ENCODE assay signal across 9 cellular contexts in the genomic region with DNA sequence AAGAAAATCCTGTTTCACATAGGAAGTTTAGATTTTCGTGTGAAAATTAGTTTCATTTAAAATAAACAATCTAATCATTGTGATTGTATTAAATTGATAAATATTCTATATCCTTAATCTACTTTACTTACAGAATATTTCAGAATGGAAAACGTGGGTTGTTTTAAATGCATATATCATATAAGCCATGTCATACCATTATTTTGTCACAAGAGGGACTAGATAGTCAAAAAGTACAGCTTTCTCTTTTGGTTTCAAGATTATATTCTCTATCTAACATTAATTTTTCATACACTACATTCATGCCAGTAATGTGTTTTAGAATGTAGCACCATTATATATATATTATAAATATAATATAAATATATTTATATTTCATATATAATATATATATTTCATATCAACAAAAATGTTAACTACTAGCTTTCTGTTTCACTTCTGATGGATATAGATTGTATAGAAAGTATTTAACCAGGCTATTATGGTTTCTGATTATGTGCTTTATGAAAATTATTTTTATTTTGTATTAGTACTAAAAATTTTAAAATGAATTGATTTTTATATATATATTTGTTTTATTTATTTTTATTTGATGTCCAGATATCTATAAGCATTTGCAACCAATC. TPM values are rescaled to one million over a fixed set of nuclear protein-coding genes. Genes with fewer than 3 reads are reported as not detected.
DNase-seq lines count a peak whose midpoint lies in the region; ATAC-seq, FAIRE-seq and TF ChIP-seq lines count a peak whose summit lies in the region.
"Had no signal": no experiment of that assay in that cellular context is flagged by ENCODE, and none has a peak within 500 bp of the region (broad histone marks: within the 10 kb centered on the region; RNA-seq: fewer than 3 reads in every experiment).

No MANE protein-coding gene starts in this region.

- no peaks in the 10 kb centered on the region for H3K36me3 Mint-ChIP-seq in activated CD4-positive, alpha-beta T cell treated with anti-CD3 and anti-CD28 coated beads for 36 hours (ENCODE audit: low read depth)

- H3F3A ChIP-seq in Loucy (ENCODE audit: low read depth), result no peaks in the 10 kb centered on the region

- no peaks in the 10 kb centered on the region for H3K36me3 ChIP-seq in Loucy (ENCODE audit: insufficient read depth, low read length)
- H3K36me3 ChIP-seq in esophagus muscularis mucosa, result no peaks in the 10 kb centered on the region

- no peaks in the 10 kb centered on the region for H3K9me3 Mint-ChIP-seq in activated CD4-positive, alpha-beta T cell treated with anti-CD3 and anti-CD28 coated beads for 36 hours (ENCODE audit: low read depth)

- no peaks in the 10 kb centered on the region for H3K27me3 ChIP-seq in Loucy (ENCODE audit: insufficient read depth, low read length, poor library complexity, severe bottlenecking)
- no peaks in the 10 kb centered on the region for H3K27me3 ChIP-seq in esophagus muscularis mucosa

- no peak overlapping the region for H3K27ac Mint-ChIP-seq in activated CD4-positive, alpha-beta T cell treated with anti-CD3 and anti-CD28 coated beads for 36 hours

- H3K4me3 ChIP-seq in AG09309 (ENCODE audit: control insufficient read depth, low read depth, low read length) (no peak overlapping the region), Loucy (ENCODE audit: low read length, poor library complexity, severe bottlenecking) (no peak overlapping the region), esophagus muscularis mucosa (no peak overlapping the region)

- no peaks in the 10 kb centered on the region for H3K79me2 ChIP-seq in Loucy (ENCODE audit: insufficient read depth, low read length)

- TF ChIP-seq CTCF in AG09309 (IDR thresholded peaks at IDR 0.05; ENCODE audit: control insufficient read depth, insufficient read depth, low read depth, low read length, missing control alignments) (peak; percentile 33), Loucy (conservative IDR thresholded peaks at IDR 0.05; ENCODE audit: low read length) (peak; percentile 34), esophagus muscularis mucosa (IDR thresholded peaks at IDR 0.05) (peak; percentile 34 to 63 (median 44))

- intact Hi-C loops in esophagus muscularis mucosa (cut with DNase I), result no loop called here
- intact Hi-C loops in activated CD4-positive, alpha-beta T cell treated with anti-CD3 and anti-CD28 coated beads for 36 hours (cut with DNase I, micrococcal nuclease), result loop anchor here (5.0 to 10.0 kb wide), 3 partner anchors 90 to 1200 kb away; a partner anchor contains a TSS

- H3K9ac ChIP-seq in Loucy (ENCODE audit: low read depth, low read length, poor library complexity, severe bottlenecking), result no peak overlapping the region

- CTCF ChIA-PET in activated CD4-positive, alpha-beta T cell treated with anti-CD3 and anti-CD28 coated beads for 36 hours (lab: Charles Lee), result interaction anchor here (1.0 to 2.9 kb wide), 2 partner anchors 9 to 31 kb away, joined by 3 to 12 read pairs; no protein-coding TSS in a partner anchor

- no peak for TF ChIP-seq POLR2A in esophagus muscularis mucosa (IDR thresholded peaks at IDR 0.05; ENCODE audit: low read depth)
- TF ChIP-seq POLR2A in H54 (IDR thresholded peaks at IDR 0.05; ENCODE audit: low read depth, low read length), result no peak

- no peaks in the 10 kb centered on the region for H3K9me2 ChIP-seq in Loucy (replicated peaks; ENCODE audit: low read depth, low read length)

- WGBS in esophagus muscularis mucosa, result 21% methylated on average over 2 of the region's 2 CpGs

- H3K4me2 ChIP-seq in Loucy (ENCODE audit: low read depth, low read length, poor library complexity, severe bottlenecking), result no peak overlapping the region

- peak; percentile 58 for ATAC-seq in GM18517 (IDR thresholded peaks at IDR 0.05; ENCODE audit: unreplicated experiment)
- no peak for ATAC-seq in activated CD4-positive, alpha-beta T cell treated with anti-CD3 and anti-CD28 coated beads for 36 hours

- POLR2A ChIA-PET in activated CD4-positive, alpha-beta T cell treated with anti-CD3 and anti-CD28 coated beads for 36 hours (lab: Charles Lee), result no interaction called here

- H2AFZ ChIP-seq in Loucy (ENCODE audit: low read length), result no peak overlapping the region

- H3K27ac ChIP-seq in esophagus muscularis mucosa (replicated peaks in 1 of 4), result no peak overlapping the region

- peaks cover 1% of the 10 kb centered on the region for H3K27me3 Mint-ChIP-seq in activated CD4-positive, alpha-beta T cell treated with anti-CD3 and anti-CD28 coated beads for 36 hours
- H3K27me3 Mint-ChIP-seq: central memory CD8-positive, alpha-beta T cell had no signal

- H3K4me1 ChIP-seq in Loucy (ENCODE audit: insufficient read depth, low read length, poor library complexity, severe bottlenecking), result no peaks in the 10 kb centered on the region
- H3K4me1 ChIP-seq in esophagus muscularis mucosa, result no peaks in the 10 kb centered on the region

- H4K20me1 ChIP-seq in Loucy (ENCODE audit: insufficient read depth, low read length, poor library complexity, severe bottlenecking), result no peaks in the 10 kb centered on the region

- H3K4me3 Mint-ChIP-seq in activated CD4-positive, alpha-beta T cell treated with anti-CD3 and anti-CD28 coated beads for 36 hours, result no peak overlapping the region
- H3K4me3 Mint-ChIP-seq: central memory CD8-positive, alpha-beta T cell had no signal

- H3K4me1 Mint-ChIP-seq in activated CD4-positive, alpha-beta T cell treated with anti-CD3 and anti-CD28 coated beads for 36 hours, result peaks cover 13% of the 10 kb centered on the region
- H3K4me1 Mint-ChIP-seq: central memory CD8-positive, alpha-beta T cell had no signal

- TF ChIP-seq EP300 in esophagus muscularis mucosa (IDR thresholded peaks at IDR 0.05), result no peak

- FAIRE-seq in H54 (lab: Jason Lieb, UNC), result no peak

- DNase-seq in AG09309 (ENCODE audit: low read depth), result no peak
- DNase-seq in esophagus muscularis mucosa (ENCODE audit: extremely low spot score), result no peak
- no peak for DNase-seq in H54 (ENCODE audit: insufficient read length, low spot score)
- DNase-seq in stimulated activated CD4-positive, alpha-beta T cell treated with anti-CD3 and anti-CD28 coated beads, Interleukin-2, amount 100 ng/mL, for 24 hours, result no peak
- no peak for DNase-seq in iPS-NIHi7 (ENCODE audit: extremely low spot score)
- DNase-seq in activated CD4-positive, alpha-beta T cell treated with anti-CD3 and anti-CD28 coated beads for 36 hours, result no peak

- H3K9me3 ChIP-seq in Loucy (ENCODE audit: insufficient read depth, low read depth, low read length) (no peaks in the 10 kb centered on the region), esophagus muscularis mucosa (no peaks in the 10 kb centered on the region)

RNA-seq across cellular contexts. Expression of a gene that starts 45.3 kb away (rescaled TPM):
- not detected for total RNA-seq in esophagus muscularis mucosa
- not detected for total RNA-seq in activated CD4-positive, alpha-beta T cell treated with anti-CD3 and anti-CD28 coated beads for 36 hours
